ENCODE assay signal across 1 cellular context in the genomic region with DNA sequence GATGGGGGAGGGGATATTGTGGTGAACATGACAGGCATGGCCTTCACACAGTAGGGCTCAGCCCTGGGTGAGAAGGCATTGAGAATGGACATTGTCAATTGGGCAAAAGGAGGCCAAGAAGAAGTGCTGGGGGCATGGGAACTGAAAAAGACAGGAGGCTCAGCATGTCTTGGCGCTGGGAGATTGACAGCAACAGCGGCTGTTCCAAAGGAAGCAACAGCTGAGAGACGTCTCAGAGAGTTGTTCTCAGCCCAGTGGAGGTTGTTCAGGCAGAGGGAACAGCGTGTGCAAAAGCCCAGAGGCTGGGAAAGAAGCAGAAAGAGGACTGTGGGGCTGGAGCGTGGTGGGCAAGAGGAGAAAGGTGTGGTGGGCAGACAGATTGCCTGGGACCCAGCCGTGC. TPM values are rescaled to one million over a fixed set of nuclear protein-coding genes. Genes with fewer than 3 reads are reported as not detected.
"Had no signal": no experiment of that assay in that cellular context is flagged by ENCODE, and none has a peak within 500 bp of the region (broad histone marks: within the 10 kb centered on the region; RNA-seq: fewer than 3 reads in every experiment).

No MANE protein-coding gene starts in this region.

RNA-seq across cellular contexts. Expression of gene ALDH3B1, which starts 53.9 kb away (rescaled TPM):
- total RNA-seq: foreskin keratinocyte had no signal
